ENCODE assay signal across 8 cellular contexts in genomic region chr3:197440717-197441303, GRCh38.
"Had no signal": no experiment of that assay in that cellular context is flagged by ENCODE, and none has a peak within 500 bp of the region (broad histone marks: within the 10 kb centered on the region; RNA-seq: fewer than 3 reads in every experiment).

No MANE protein-coding gene starts in this region.

- H3K9ac ChIP-seq: GM23248 had no signal

- H3K27ac Mint-ChIP-seq: HFFc6 had no signal

- H2AFZ ChIP-seq: GM23248 had no signal

- H3K4me3 Mint-ChIP-seq: HFFc6 had no signal

- H3K4me1 ChIP-seq: HAP-1 had no signal

- H3K27ac ChIP-seq: GM23248, HL-60 had no signal

- H3K4me3 ChIP-seq: GM23248, HAP-1 had no signal

- H3K9me3 ChIP-seq: HAP-1 had no signal

- ATAC-seq: HCT116 had no signal

- H3K36me3 ChIP-seq: HAP-1 had no signal

- DNase-seq: GM23248, GOT3, H7, HFFc6, IMR-90 had no signal
